Comparison of ENCODE assay signal across 8 cellular contexts in the genomic region with DNA sequence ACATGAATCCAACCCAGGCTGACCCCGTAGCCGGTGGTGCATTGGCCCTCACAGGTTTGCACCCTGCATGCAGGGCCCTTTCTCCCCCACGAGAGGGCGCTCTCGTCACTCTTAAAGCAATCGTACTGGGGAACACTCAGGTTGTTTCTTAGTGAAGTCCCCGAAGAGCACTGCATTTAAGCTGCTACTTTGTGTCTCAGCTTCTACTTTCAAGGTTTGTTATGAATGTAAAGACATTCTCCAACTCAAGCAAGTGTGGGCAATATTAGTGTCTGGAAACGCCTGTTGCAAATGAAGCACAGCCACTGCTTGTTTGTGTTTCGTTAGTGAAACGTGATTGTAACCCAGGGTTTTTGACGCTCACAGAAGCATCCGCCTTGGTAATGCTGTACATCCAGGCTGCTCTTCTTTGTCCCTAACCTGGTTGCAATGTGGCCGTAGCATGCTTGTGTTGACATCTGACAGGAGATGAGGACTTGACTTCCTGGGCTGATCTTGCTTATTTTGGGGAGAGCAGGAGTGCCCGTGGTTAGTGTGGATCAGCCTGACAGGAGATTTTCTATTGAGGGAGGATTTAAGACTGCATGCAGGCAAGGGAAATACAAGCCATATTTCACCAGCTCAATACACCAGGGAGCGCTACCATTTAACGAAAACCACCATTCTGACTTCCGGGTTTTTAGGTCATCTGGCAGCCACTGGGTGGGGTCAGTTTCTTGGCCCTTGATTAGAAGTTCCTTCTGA.
DNase-seq lines count a peak whose midpoint lies in the region; ATAC-seq and TF ChIP-seq lines count a peak whose summit lies in the region.

No MANE protein-coding gene starts in this region.

- peak; percentile 98 for TF ChIP-seq CTCF in HL-60 (IDR thresholded peaks at IDR 0.05; ENCODE audit: insufficient read depth, low read length)

- H3K4me3 ChIP-seq in HL-60 (replicated peaks; ENCODE audit: insufficient read depth, low read length) (peak overlapping the region; percentile 24), endocrine pancreas (ENCODE audit: control insufficient read depth, insufficient read depth, low read length) (peak overlapping the region; percentile 78)

- no peaks in the 10 kb centered on the region for H3K9me3 ChIP-seq in endocrine pancreas (ENCODE audit: control insufficient read depth, low read length)

- peak overlapping the region; percentile 13 for H3K27ac ChIP-seq in HL-60 (replicated peaks)

- no peaks in the 10 kb centered on the region for H3K36me3 ChIP-seq in endocrine pancreas (ENCODE audit: control insufficient read depth, insufficient read depth, low read length)

- DNase-seq in COLO829 (ENCODE audit: low spot score) (peak; percentile 59), HL-60 (ENCODE audit: low read depth in 1 of 2, low spot score in 1 of 2) (peak; percentile 47 to 79), NCI-H82 (lab: John Stamatoyannopoulos, UW) (peak; percentile 90), middle frontal gyrus (ENCODE audit: extremely low spot score, low spot score) (peak; percentile 77)
- peak; percentile 56 to 58 for DNase-seq in activated CD8-positive, alpha-beta memory T cell treated with anti-CD3 and anti-CD28 coated beads for 4 hours (ENCODE audit: low read depth in 2 of 2)
- peak; percentile 61 to 62 for DNase-seq in stimulated activated CD8-positive, alpha-beta memory T cell treated with anti-CD3 and anti-CD28 coated beads, Interleukin-15, amount 100 ng/mL, for 48 hours (ENCODE audit: low read depth in 2 of 2)

- H3K9ac ChIP-seq in endocrine pancreas (ENCODE audit: control insufficient read depth, insufficient read depth, low read length), result peak overlapping the region; percentile 66

- no peaks in the 10 kb centered on the region for H3K4me1 ChIP-seq in endocrine pancreas (ENCODE audit: control insufficient read depth, insufficient read depth, low read length)

- peak; percentile 97 for ATAC-seq in GM19468 (IDR thresholded peaks at IDR 0.05; ENCODE audit: extremely low read depth, unreplicated experiment)

- H3K27me3 ChIP-seq in HL-60 (ENCODE audit: insufficient read depth, poor library complexity, severe bottlenecking), result no peaks in the 10 kb centered on the region
- no peaks in the 10 kb centered on the region for H3K27me3 ChIP-seq in endocrine pancreas (ENCODE audit: control insufficient read depth, insufficient read depth, low read length)

Comparison
In these comparisons a context has a peak if more than half of its experiments do, and no peak if none do; other contexts are left out.
1. Peak in every context shown above with its lines: DNase-seq, ATAC-seq, H3K4me3 ChIP-seq and H3K27ac ChIP-seq.